ENCODE assay signal across 17 cellular contexts in the genomic region with DNA sequence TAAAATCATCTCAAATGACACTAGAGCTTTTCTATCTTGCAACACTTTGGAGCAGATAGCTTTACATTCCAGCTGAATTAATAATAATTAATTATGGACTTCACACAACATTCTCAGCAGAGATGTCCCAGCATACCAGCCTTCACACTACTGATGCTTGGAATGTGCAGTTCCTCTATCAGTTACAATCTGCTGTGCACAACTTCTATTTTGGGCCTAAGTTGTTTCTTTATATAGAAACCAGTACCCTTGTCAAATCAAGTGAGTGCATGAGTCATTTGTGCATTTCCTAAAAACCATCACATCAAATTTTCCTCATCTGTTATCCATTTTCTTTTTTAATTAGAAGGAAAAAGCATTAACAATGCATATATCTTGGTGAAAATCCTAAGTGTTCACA. TPM values are rescaled to one million over a fixed set of nuclear protein-coding genes. Genes with fewer than 3 reads are reported as not detected.
DNase-seq lines count a peak whose midpoint lies in the region; ATAC-seq, FAIRE-seq and TF ChIP-seq lines count a peak whose summit lies in the region.
"Had no signal": no experiment of that assay in that cellular context is flagged by ENCODE, and none has a peak within 500 bp of the region (broad histone marks: within the 10 kb centered on the region; RNA-seq: fewer than 3 reads in every experiment).

No MANE protein-coding gene starts in this region.

- H3K4me1 ChIP-seq in RWPE2 (ENCODE audit: insufficient read depth, poor library complexity, severe bottlenecking) (no peaks in the 10 kb centered on the region), psoas muscle (peaks cover 18% of the 10 kb centered on the region), H9 (ENCODE audit: insufficient read depth, low read length) (peaks cover 3% of the 10 kb centered on the region; the same call in 1 of the 2 replicates)

- H4K91ac ChIP-seq in H9 (ENCODE audit: insufficient read length, low read depth, low read length), result no peak overlapping the region

- H4K8ac ChIP-seq in H9 (replicated peaks; ENCODE audit: insufficient read length, low read depth, low read length), result no peak overlapping the region

- H3K9me3 Mint-ChIP-seq in H9, result peaks cover 9 to 20% of the 10 kb centered on the region in 2 experiments; a peak in 4 of 5 replicates
- H3K9me3 Mint-ChIP-seq in activated T-helper 1 cell treated with anti-CD3 and anti-CD28 coated beads, Interleukin-12 subunit alpha, Interleukin-12 subunit beta, Interleukin-2, Interleukin-4 antibody, amounts not matched to agents 30 ng/mL and 10 ng/mL and 1 ng/mL, durations not matched to agents 14 hours and 24 hours and 36 hours, result no peaks in the 10 kb centered on the region
- H3K9me3 Mint-ChIP-seq: central memory CD8-positive, alpha-beta T cell had no signal

- no peak overlapping the region for H2BK20ac ChIP-seq in H9 (ENCODE audit: low read depth, low read length, poor library complexity, severe bottlenecking)

- no peak overlapping the region for H3K27ac Mint-ChIP-seq in H9
- no peak overlapping the region for H3K27ac Mint-ChIP-seq in activated T-helper 1 cell treated with anti-CD3 and anti-CD28 coated beads, Interleukin-12 subunit alpha, Interleukin-12 subunit beta, Interleukin-2, Interleukin-4 antibody, amounts not matched to agents 30 ng/mL and 10 ng/mL and 1 ng/mL, durations not matched to agents 14 hours and 24 hours and 36 hours

- no peaks in the 10 kb centered on the region for H3K79me2 ChIP-seq in H9 (ENCODE audit: insufficient read depth, low read length)

- no peak overlapping the region for H3K9ac ChIP-seq in H9 (ENCODE audit: extremely low read depth, insufficient read length, low read length)

- no peak overlapping the region for H4K5ac ChIP-seq in H9 (ENCODE audit: insufficient read length, low read depth, low read length)

- no peak overlapping the region for H3K14ac ChIP-seq in H9 (ENCODE audit: insufficient read depth, low read length)

- H3K27me3 Mint-ChIP-seq in H9 (ENCODE audit: low read depth), result peaks cover 8% of the 10 kb centered on the region
- H3K27me3 Mint-ChIP-seq in activated T-helper 1 cell treated with anti-CD3 and anti-CD28 coated beads, Interleukin-12 subunit alpha, Interleukin-12 subunit beta, Interleukin-2, Interleukin-4 antibody, amounts not matched to agents 30 ng/mL and 10 ng/mL and 1 ng/mL, durations not matched to agents 14 hours and 24 hours and 36 hours (ENCODE audit: insufficient read depth), result peaks cover 4% of the 10 kb centered on the region

- no peaks in the 10 kb centered on the region for H4K20me1 ChIP-seq in H9 (ENCODE audit: control insufficient read depth, insufficient read depth, insufficient read length)

- H2AK5ac ChIP-seq in H9 (ENCODE audit: insufficient read length, low read length), result no peak overlapping the region

- no peak overlapping the region for H2BK5ac ChIP-seq in H9 (ENCODE audit: insufficient read length, low read length)

- H3K4me1 Mint-ChIP-seq in H9, result peaks cover 18 to 26% of the 10 kb centered on the region in 2 experiments
- peaks cover 10% of the 10 kb centered on the region for H3K4me1 Mint-ChIP-seq in activated T-helper 1 cell treated with anti-CD3 and anti-CD28 coated beads, Interleukin-12 subunit alpha, Interleukin-12 subunit beta, Interleukin-2, Interleukin-4 antibody, amounts not matched to agents 30 ng/mL and 10 ng/mL and 1 ng/mL, durations not matched to agents 14 hours and 24 hours and 36 hours (ENCODE audit: low read depth)
- H3K4me1 Mint-ChIP-seq: central memory CD8-positive, alpha-beta T cell had no signal

- no peak overlapping the region for H3K4me2 ChIP-seq in H9 (ENCODE audit: insufficient read depth, insufficient read length, low read length)

- no peak overlapping the region for H2BK12ac ChIP-seq in H9 (ENCODE audit: insufficient read length, low read depth, low read length)

- H3K23ac ChIP-seq in H9 (ENCODE audit: insufficient read length, low read depth, low read length), result no peak overlapping the region

- TF ChIP-seq CTCF in RWPE2 (IDR thresholded peaks at IDR 0.05; ENCODE audit: poor library complexity, severe bottlenecking) (no peak), fibroblast of villous mesenchyme (IDR thresholded peaks at IDR 0.05; ENCODE audit: insufficient read depth, low read depth, low read length) (no peak), psoas muscle (IDR thresholded peaks at IDR 0.05) (no peak), H9 (conservative IDR thresholded peaks at IDR 0.05) (no peak)

- intact Hi-C loops in psoas muscle (cut with DNase I), result no loop called here
- intact Hi-C loops in activated T-helper 1 cell treated with anti-CD3 and anti-CD28 coated beads, Interleukin-12 subunit alpha, Interleukin-12 subunit beta, Interleukin-2, Interleukin-4 antibody, amounts not matched to agents 30 ng/mL and 10 ng/mL and 1 ng/mL, durations not matched to agents 14 hours and 24 hours and 36 hours (cut with micrococcal nuclease), result no loop called here

- no peak overlapping the region for H3K4me3 Mint-ChIP-seq in H9
- H3K4me3 Mint-ChIP-seq in activated T-helper 1 cell treated with anti-CD3 and anti-CD28 coated beads, Interleukin-12 subunit alpha, Interleukin-12 subunit beta, Interleukin-2, Interleukin-4 antibody, amounts not matched to agents 30 ng/mL and 10 ng/mL and 1 ng/mL, durations not matched to agents 14 hours and 24 hours and 36 hours, result no peak overlapping the region
- H3K4me3 Mint-ChIP-seq: central memory CD8-positive, alpha-beta T cell had no signal

- no peaks in the 10 kb centered on the region for H3K27me3 ChIP-seq in RWPE2 (ENCODE audit: insufficient read depth, poor library complexity, severe bottlenecking)
- no peaks in the 10 kb centered on the region for H3K27me3 ChIP-seq in psoas muscle (ENCODE audit: insufficient read depth in 3 of 3, low read length in 2 of 3)
- no peaks in the 10 kb centered on the region for H3K27me3 ChIP-seq in H9 (ENCODE audit: insufficient read depth, low read length)

- FAIRE-seq in frontal cortex (lab: Jason Lieb, UNC), result no peak

- H3K79me1 ChIP-seq in H9 (ENCODE audit: insufficient read depth, low read depth, low read length, poor library complexity, severe bottlenecking), result no peaks in the 10 kb centered on the region

- H3K27ac ChIP-seq in RWPE2 (ENCODE audit: poor library complexity, severe bottlenecking), result no peak overlapping the region
- peak overlapping the region; percentile 15 for H3K27ac ChIP-seq in psoas muscle
- no peak overlapping the region for H3K27ac ChIP-seq in H9 (ENCODE audit: insufficient read length, low read depth, low read length)
- H3K27ac ChIP-seq: SK-N-MC had no signal

- DNase-seq in GM03348 (ENCODE audit: low spot score), result peak; percentile 78
- no peak for DNase-seq in RWPE2 (ENCODE audit: low spot score)
- peak; percentile 68 for DNase-seq in fibroblast of villous mesenchyme (ENCODE audit: low read depth)
- no peak for DNase-seq in psoas muscle
- DNase-seq in frontal cortex (ENCODE audit: low spot score in 2 of 2), result no peak
- DNase-seq in H9, result no peak
- no peak for DNase-seq in activated T-helper 1 cell treated with anti-CD3 and anti-CD28 coated beads, Interleukin-12 subunit alpha, Interleukin-12 subunit beta, Interleukin-2, Interleukin-4 antibody, amounts not matched to agents 30 ng/mL and 10 ng/mL and 1 ng/mL, durations not matched to agents 14 hours and 24 hours and 36 hours (ENCODE audit: low spot score)
- DNase-seq in NCI-H1417 treated with DMSO at 0.1 percent for 48 hours (lab: John Stamatoyannopoulos, UW), result no peak
- DNase-seq: activated CD4-positive, alpha-beta T cell treated with anti-CD3 and anti-CD28 coated beads for 1 hour; NCI-H1105 treated with DMSO at 0.1 percent for 48 hours; NCI-H524 treated with DMSO at 0.1 percent for 48 hours; occipital lobe; stimulated activated CD4-positive, alpha-beta T cell treated with anti-CD3 and anti-CD28 coated beads, Interleukin-2, amount 100 ng/mL, for 24 hours; stimulated activated naive CD8-positive, alpha-beta T cell treated with anti-CD3 and anti-CD28 coated beads, Interleukin-15, Interleukin-2, amounts not matched to agents 100 U/mL and 50 U/mL, for 24 hours had no signal

- H3K23me2 ChIP-seq in H9 (ENCODE audit: insufficient read length, low read depth, low read length, poor library complexity, severe bottlenecking), result no peaks in the 10 kb centered on the region

- no peak overlapping the region for H2BK15ac ChIP-seq in H9 (ENCODE audit: low read depth, low read length)

- H2BK120ac ChIP-seq in H9 (ENCODE audit: low read depth, low read length, poor library complexity, severe bottlenecking), result no peak overlapping the region

- H3K36me3 ChIP-seq in RWPE2 (ENCODE audit: low read depth) (no peaks in the 10 kb centered on the region), psoas muscle (ENCODE audit: insufficient read depth in 1 of 2, low read depth in 1 of 2) (no peaks in the 10 kb centered on the region)

- no peak overlapping the region for H3K4ac ChIP-seq in H9 (ENCODE audit: low read depth, low read length)

- no peak overlapping the region for H2AFZ ChIP-seq in H9 (ENCODE audit: low read length)

- H3K18ac ChIP-seq in H9 (ENCODE audit: insufficient read length, low read depth, low read length), result no peak overlapping the region

- no peak overlapping the region for H3K4me3 ChIP-seq in RWPE2 (ENCODE audit: severe bottlenecking)
- H3K4me3 ChIP-seq in fibroblast of villous mesenchyme (ENCODE audit: low read depth, low read length), result no peak overlapping the region
- no peak overlapping the region for H3K4me3 ChIP-seq in psoas muscle
- H3K4me3 ChIP-seq: SK-N-MC had no signal

- no peaks in the 10 kb centered on the region for H3K9me3 ChIP-seq in RWPE2 (ENCODE audit: severe bottlenecking)
- H3K9me3 ChIP-seq in psoas muscle, result peaks cover 7% of the 10 kb centered on the region
- H3K9me3 ChIP-seq in H9 (ENCODE audit: control insufficient read depth, low read depth, low read length), result peaks cover 6% of the 10 kb centered on the region

- H3K56ac ChIP-seq in H9 (ENCODE audit: insufficient read length, low read depth, low read length), result no peak overlapping the region

- peak; percentile 27; the same call in 1 of the 3 replicates for ATAC-seq in RWPE2 (ENCODE audit: low read depth)
- ATAC-seq in psoas muscle, result peak; percentile 88 to 97 (median 92)
- ATAC-seq: left lobe of liver; stimulated activated naive CD8-positive, alpha-beta T cell treated with anti-CD3 and anti-CD28 coated beads, Interleukin-15, Interleukin-2, amounts not matched to agents 100 U/mL and 50 U/mL, for 24 hours had no signal

- no peak overlapping the region for H3T11ph ChIP-seq in H9 (ENCODE audit: low read length)

- H3K36me3 Mint-ChIP-seq in H9 (ENCODE audit: insufficient read depth in 1 of 3, low read depth in 3 of 3), result peaks cover 9 to 22% (median 16%) of the 10 kb centered on the region in 3 experiments
- H3K36me3 Mint-ChIP-seq in activated T-helper 1 cell treated with anti-CD3 and anti-CD28 coated beads, Interleukin-12 subunit alpha, Interleukin-12 subunit beta, Interleukin-2, Interleukin-4 antibody, amounts not matched to agents 30 ng/mL and 10 ng/mL and 1 ng/mL, durations not matched to agents 14 hours and 24 hours and 36 hours (ENCODE audit: low read depth), result no peaks in the 10 kb centered on the region

RNA-seq across cellular contexts. Expression of a gene that starts 8.8 kb away (rescaled TPM):
- total RNA-seq in fibroblast of villous mesenchyme, result 0.43 and 1.3 TPM in 2 replicates
- total RNA-seq in psoas muscle, result 1 to 10 TPM in 1 of 4 donors, under 1 TPM in 2, not detected in 1; 0.26 to 1.8 (median 0.40) TPM
- polyA plus RNA-seq in psoas muscle, result under 1 TPM; 0.08 to 0.40 (median 0.09) TPM
- 19.2 TPM for total RNA-seq in frontal cortex
- total RNA-seq in H9 (2021), result 28.3 and 30.0 TPM in 2 replicates
- total RNA-seq in activated T-helper 1 cell treated with anti-CD3 and anti-CD28 coated beads, Interleukin-12 subunit alpha, Interleukin-12 subunit beta, Interleukin-2, Interleukin-4 antibody, amounts not matched to agents 30 ng/mL and 10 ng/mL and 1 ng/mL, durations not matched to agents 14 hours and 24 hours and 36 hours, result 1.6 and 2.3 TPM in 2 replicates

Comparison
In these comparisons a context has a peak if more than half of its experiments do, and no peak if none do; other contexts are left out.
1. DNase-seq: peak in GM03348 (single experiment) and fibroblast of villous mesenchyme (single experiment); none in RWPE2 (single experiment), psoas muscle (0 of 2), frontal cortex (0 of 2), H9 (single experiment), activated T-helper 1 cell treated with anti-CD3 and anti-CD28 coated beads, Interleukin-12 subunit alpha, Interleukin-12 subunit beta, Interleukin-2, Interleukin-4 antibody, amounts not matched to agents 30 ng/mL and 10 ng/mL and 1 ng/mL, durations not matched to agents 14 hours and 24 hours and 36 hours (single experiment) and NCI-H1417 treated with DMSO at 0.1 percent for 48 hours (single experiment).